ENCODE assay signal across 24 cellular contexts in the genomic region with DNA sequence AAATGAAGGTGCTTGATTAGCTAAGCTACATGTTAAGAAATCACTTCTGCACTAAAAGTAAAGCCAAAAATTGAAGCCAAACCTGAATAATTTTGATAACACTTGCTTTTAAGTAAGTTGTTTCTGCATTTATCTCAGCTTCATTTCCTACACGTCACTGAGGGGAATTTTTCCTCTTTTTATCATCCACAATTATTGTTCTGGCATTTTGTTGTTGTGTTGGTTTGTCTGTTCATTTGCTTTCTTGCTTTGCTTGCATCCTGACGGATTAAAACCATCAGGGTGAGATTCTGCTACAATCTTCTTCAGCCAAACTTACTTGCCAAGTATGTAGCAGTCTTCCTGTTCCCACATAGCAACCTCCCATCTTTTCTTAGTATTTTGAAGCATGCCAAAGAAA. TPM values are rescaled to one million over a fixed set of nuclear protein-coding genes. Genes with fewer than 3 reads are reported as not detected.
DNase-seq lines count a peak whose midpoint lies in the region; ATAC-seq, FAIRE-seq and TF ChIP-seq lines count a peak whose summit lies in the region.
"Had no signal": no experiment of that assay in that cellular context is flagged by ENCODE, and none has a peak within 500 bp of the region (broad histone marks: within the 10 kb centered on the region; RNA-seq: fewer than 3 reads in every experiment).

No MANE protein-coding gene starts in this region.

- 0 out of 2 replicates have a peak, but pooled peaks cover 2% of the 10 kb centered on the region for H3F3A ChIP-seq in GM23338 (replicated peaks; ENCODE audit: low read depth)

- H3K23me2 ChIP-seq in H1 (ENCODE audit: low read depth, low read length) = no peaks in the 10 kb centered on the region

- H2BK120ac ChIP-seq in H1 (replicated peaks; ENCODE audit: low read depth, low read length) = peak overlapping the region; percentile 84

- no peak overlapping the region for H3K56ac ChIP-seq in H1 (replicated peaks; ENCODE audit: insufficient read length, low read depth, low read length)

- no peak overlapping the region for H3K9ac ChIP-seq in H1 (replicated peaks in 1 of 4; ENCODE audit: extremely low read depth in 1 of 4, low read depth in 3 of 4, low read length in 3 of 4)
- H3K9ac ChIP-seq: BLaER1 treated with 17β-estradiol and CSF1 and Interleukin-3, amounts not matched to agents 10 nM and 100 nM had no signal

- CTCF ChIA-PET in H1 (lab: Charles Lee; ENCODE audit: partially characterized antibody) = interaction anchor here (1.5 to 2.6 kb wide), 2 partner anchors 9 to 19 kb away, joined by 5 to 18 read pairs; a partner anchor contains a TSS

- H3K14ac ChIP-seq in H1 (ENCODE audit: insufficient read length) = no peak overlapping the region

- no peaks in the 10 kb centered on the region for H4K20me1 ChIP-seq in GM23338 (replicated peaks; ENCODE audit: insufficient read depth)
- H4K20me1 ChIP-seq in H1 (replicated peaks in 1 of 2; ENCODE audit: control insufficient read depth in 1 of 2, insufficient read depth in 2 of 2, low read length in 2 of 2) = no peaks in the 10 kb centered on the region
- H4K20me1 ChIP-seq: BLaER1 treated with 17β-estradiol and CSF1 and Interleukin-3, amounts not matched to agents 10 nM and 100 nM had no signal

- TF ChIP-seq CTCF in GM23338 (conservative IDR thresholded peaks at IDR 0.05; ENCODE audit: low read depth in 2 of 2) = no peak
- TF ChIP-seq CTCF in H1 (IDR thresholded peaks at IDR 0.05; ENCODE audit: control extremely low read depth in 1 of 3, insufficient read depth in 1 of 3, low read depth in 1 of 3, low read length in 3 of 3) = no peak
- no peak for TF ChIP-seq CTCF in fibroblast of the aortic adventitia (IDR thresholded peaks at IDR 0.05; ENCODE audit: insufficient read depth, low read length)

- TF ChIP-seq EP300 in H1 (IDR thresholded peaks at IDR 0.05; ENCODE audit: borderline replicate concordance in 1 of 2, low read depth in 2 of 2, low read length in 2 of 2) = no peak

- no peak overlapping the region for H3K4me3 Mint-ChIP-seq in GM23338
- no peak overlapping the region for H3K4me3 Mint-ChIP-seq in activated T-cell treated with anti-CD3 and anti-CD28 coated beads, Interleukin-2, amount 50 U/mL, for 72 hours
- H3K4me3 Mint-ChIP-seq: B cell; CD4-positive, alpha-beta T cell; CD8-positive, alpha-beta T cell had no signal

- intact Hi-C loops in left cardiac atrium (cut with DNase I) (no loop called here), Right ventricle myocardium inferior (cut with DNase I) (no loop called here)

- peak overlapping the region; percentile 75; the same call in 1 of the 2 replicates for H2AFZ ChIP-seq in GM23338
- peak overlapping the region; percentile 56; the same call in 1 of the 2 replicates for H2AFZ ChIP-seq in H1 (ENCODE audit: low read length)

- no peak overlapping the region for H2BK12ac ChIP-seq in H1 (ENCODE audit: low read depth, low read length)

- H3K4me1 ChIP-seq in GM23338 (ENCODE audit: insufficient read depth) (peaks cover 45% of the 10 kb centered on the region), H1 (replicated peaks in 1 of 4; ENCODE audit: control insufficient read depth in 3 of 4, insufficient read depth in 4 of 4, low read length in 3 of 4) (peaks cover 0 to 6% (median 0%) of the 10 kb centered on the region in 4 experiments; a peak in 1 of 7 replicates)
- H3K4me1 ChIP-seq: A549 had no signal

- no peak overlapping the region for H2AK5ac ChIP-seq in H1 (ENCODE audit: low read depth, low read length)

- ATAC-seq in left cardiac atrium (peak; percentile 41), Right ventricle myocardium inferior (no peak), GM23338 (no peak), HG02840 (IDR thresholded peaks at IDR 0.05; ENCODE audit: low FRiP score, unreplicated experiment) (no peak), GM21447 (IDR thresholded peaks at IDR 0.05; ENCODE audit: unreplicated experiment) (no peak)
- no peak for ATAC-seq in activated T-cell treated with anti-CD3 and anti-CD28 coated beads, Interleukin-2, amount 50 U/mL, for 72 hours (replicated peaks in 1 of 2)
- ATAC-seq: A549; CD8-positive, alpha-beta T cell had no signal

- H3K27me3 Mint-ChIP-seq in GM23338 (ENCODE audit: insufficient read depth, low read depth, poor library complexity) = peaks cover 3% of the 10 kb centered on the region
- H3K27me3 Mint-ChIP-seq in activated T-cell treated with anti-CD3 and anti-CD28 coated beads, Interleukin-2, amount 50 U/mL, for 72 hours (ENCODE audit: low read depth) = peaks cover 42% of the 10 kb centered on the region
- H3K27me3 Mint-ChIP-seq: B cell had no signal

- H3K36me3 Mint-ChIP-seq in GM23338 (ENCODE audit: low read depth) = peaks cover 6% of the 10 kb centered on the region; the same call in 2 of the 3 replicates
- H3K36me3 Mint-ChIP-seq in activated T-cell treated with anti-CD3 and anti-CD28 coated beads, Interleukin-2, amount 50 U/mL, for 72 hours (ENCODE audit: insufficient read depth in 2 of 2) = peaks cover 0 to 3% of the 10 kb centered on the region in 2 donors
- H3K36me3 Mint-ChIP-seq: CD8-positive, alpha-beta T cell had no signal

- H3K27me3 ChIP-seq in GM23338 (ENCODE audit: insufficient read depth) (no peaks in the 10 kb centered on the region), H1 (replicated peaks in 1 of 4; ENCODE audit: control insufficient read depth in 3 of 4, extremely low read depth in 1 of 4, insufficient read depth in 3 of 4, low read length in 3 of 4) (no peaks in the 10 kb centered on the region)
- H3K27me3 ChIP-seq: BLaER1 treated with 17β-estradiol and CSF1 and Interleukin-3, amounts not matched to agents 10 nM and 100 nM had no signal

- POLR2A ChIA-PET in H1 (lab: Charles Lee; ENCODE audit: partially characterized antibody) = interaction anchor here (1.7 kb wide), 1 partner anchor 9 kb away, joined by 3 read pairs; no protein-coding TSS in a partner anchor

- H3K79me2 ChIP-seq in GM23338 (replicated peaks; ENCODE audit: insufficient read depth) = no peaks in the 10 kb centered on the region
- no peaks in the 10 kb centered on the region for H3K79me2 ChIP-seq in H1 (ENCODE audit: control insufficient read depth in 1 of 2, insufficient read depth in 2 of 2, low read length in 2 of 2)

- H4K8ac ChIP-seq in H1 (ENCODE audit: extremely low read depth, insufficient read depth, low read length) = no peak overlapping the region

- H3K27ac ChIP-seq in GM23338 (ENCODE audit: low read depth) (no peak overlapping the region), H1 (ENCODE audit: low read depth, low read length) (no peak overlapping the region)
- H3K27ac ChIP-seq: 22Rv1; A549; BLaER1 treated with 17β-estradiol and CSF1 and Interleukin-3, amounts not matched to agents 10 nM and 100 nM; C4-2B had no signal

- H3K9me3 Mint-ChIP-seq in GM23338 = peaks cover 11% of the 10 kb centered on the region
- peaks cover 0 to 2% of the 10 kb centered on the region in 2 donors for H3K9me3 Mint-ChIP-seq in activated T-cell treated with anti-CD3 and anti-CD28 coated beads, Interleukin-2, amount 50 U/mL, for 72 hours
- H3K9me3 Mint-ChIP-seq: CD8-positive, alpha-beta T cell had no signal

- H3K4ac ChIP-seq in H1 (replicated peaks; ENCODE audit: insufficient read length, low read depth, low read length) = peak overlapping the region; percentile 33

- no peak overlapping the region for H4K5ac ChIP-seq in H1 (ENCODE audit: insufficient read length, low read depth, low read length)

- H3K4me3 ChIP-seq in GM23338 (no peak overlapping the region), H1 (ENCODE audit: extremely low read depth in 1 of 4, insufficient read depth in 2 of 4, low read depth in 3 of 4, low read length in 4 of 4) (no peak overlapping the region), fibroblast of the aortic adventitia (ENCODE audit: low read depth, low read length) (no peak overlapping the region)
- H3K4me3 ChIP-seq: A549; BLaER1 treated with 17β-estradiol and CSF1 and Interleukin-3, amounts not matched to agents 10 nM and 100 nM had no signal

- no peak overlapping the region for H4K91ac ChIP-seq in H1 (replicated peaks; ENCODE audit: insufficient read length, low read length)

- DNase-seq in left cardiac atrium (no peak), Right ventricle myocardium inferior (ENCODE audit: missing footprints) (no peak), GM23338 (ENCODE audit: low spot score) (no peak), H1 (ENCODE audit: low read depth in 1 of 2, low spot score in 2 of 2) (no peak), fibroblast of the aortic adventitia (ENCODE audit: low read depth) (peak; percentile 61)
- no peak for DNase-seq in activated T-cell treated with anti-CD3 and anti-CD28 coated beads, Interleukin-2, amount 50 U/mL, for 72 hours
- DNase-seq: AML-193; Caco-2; Calu3; CD4-positive, alpha-beta T cell; CD8-positive, alpha-beta T cell; DMS79 treated with DMSO at 0.1 percent for 48 hours; GF-D8 had no signal

- H3K4me2 ChIP-seq in GM23338 = peak overlapping the region; percentile 34; the same call in 1 of the 2 replicates
- no peak overlapping the region; a peak in 1 of 4 replicates for H3K4me2 ChIP-seq in H1 (ENCODE audit: insufficient read depth in 1 of 2, low read depth in 2 of 2, low read length in 2 of 2)
- H3K4me2 ChIP-seq: A549; BLaER1 treated with 17β-estradiol and CSF1 and Interleukin-3, amounts not matched to agents 10 nM and 100 nM had no signal

- no peak overlapping the region for H2BK15ac ChIP-seq in H1 (ENCODE audit: low read length)

- no peak for TF ChIP-seq POLR2A in H1 (IDR thresholded peaks at IDR 0.05; ENCODE audit: control extremely low read depth in 1 of 2, low read depth in 2 of 2, low read length in 2 of 2)

- 71% methylated on average over 2 of the region's 2 CpGs; no CpG with 5 or more reads in 1 of the 2 experiments for WGBS in H1 (ENCODE audit: extremely low coverage in 1 of 2, insufficient coverage in 1 of 2, insufficient read length in 1 of 2, insufficient replicate concordance in 2 of 2, low coverage in 1 of 2, low lambda C conversion rate in 2 of 2, missing lambda C conversion rate in 1 of 2), 2 experiments

- H3K4me1 Mint-ChIP-seq in GM23338 = peaks cover 45% of the 10 kb centered on the region
- peaks cover 7% of the 10 kb centered on the region for H3K4me1 Mint-ChIP-seq in activated T-cell treated with anti-CD3 and anti-CD28 coated beads, Interleukin-2, amount 50 U/mL, for 72 hours (ENCODE audit: low read depth)

- H3K79me1 ChIP-seq in H1 (ENCODE audit: low read depth, low read length) = no peaks in the 10 kb centered on the region

- H3K36me3 ChIP-seq in GM23338 (ENCODE audit: insufficient read depth) = no peaks in the 10 kb centered on the region
- no peaks in the 10 kb centered on the region for H3K36me3 ChIP-seq in H1 (ENCODE audit: control insufficient read depth in 2 of 4, insufficient read depth in 4 of 4, low read length in 3 of 4)
- H3K36me3 ChIP-seq: BLaER1 treated with 17β-estradiol and CSF1 and Interleukin-3, amounts not matched to agents 10 nM and 100 nM had no signal

- no peak overlapping the region for H2BK20ac ChIP-seq in H1 (ENCODE audit: low read length)

- H3K9me2 ChIP-seq in GM23338 (ENCODE audit: insufficient read depth) = no peaks in the 10 kb centered on the region

- FAIRE-seq in H1 (lab: Jason Lieb, UNC) = no peak
- FAIRE-seq: A549, D721Med, G401.6, GM12891, GM19239 had no signal

- no peak for TF ChIP-seq RAD21 in H1 (IDR thresholded peaks at IDR 0.05 in 1 of 2, conservative IDR thresholded peaks at IDR 0.05 in 1 of 2; ENCODE audit: low read depth in 2 of 2, low read length in 2 of 2)

- no peak overlapping the region for H3K27ac Mint-ChIP-seq in GM23338
- no peak overlapping the region for H3K27ac Mint-ChIP-seq in activated T-cell treated with anti-CD3 and anti-CD28 coated beads, Interleukin-2, amount 50 U/mL, for 72 hours
- H3K27ac Mint-ChIP-seq: B cell; CD4-positive, alpha-beta T cell; CD8-positive, alpha-beta T cell had no signal

- no peak overlapping the region for H3K23ac ChIP-seq in H1 (ENCODE audit: insufficient read length)

- H3K9me3 ChIP-seq in H1 (ENCODE audit: insufficient read depth in 2 of 2, low read depth in 1 of 2, low read length in 1 of 2) = 0 out of 4 replicates have a peak, but pooled peaks cover 0 to 2% of the 10 kb centered on the region in 2 experiments
- H3K9me3 ChIP-seq: A549, Caco-2 had no signal

- no peak overlapping the region for H3K18ac ChIP-seq in H1 (ENCODE audit: extremely low read depth, low read length)

- H2BK5ac ChIP-seq in H1 (ENCODE audit: low read depth, low read length) = no peak overlapping the region

RNA-seq across cellular contexts. Expression of a gene that starts 18.0 kb away (rescaled TPM):
- 1 to 10 TPM; 8.5 to 9.9 TPM for total RNA-seq in left cardiac atrium
- total RNA-seq in Right ventricle myocardium inferior = 5.5 TPM
- 42.5 and 44.5 TPM in 2 replicates for total RNA-seq in GM23338 (2014; rRNA removed; shearing (Covaris generic))
- 6.0 and 7.9 TPM in 2 replicates for polyA plus RNA-seq in GM23338 (2016; fragmentation: Nextera tagmentation; extraction: Ambion mirVana)
- 18.1 and 20.1 TPM in 2 replicates for total RNA-seq in H1 (2021; fragmentation: NEBNext Ultra II Directional; extraction: Animal tissue kit (Norgen Biotek cat#: 25700))
- polyA plus RNA-seq in H1 (2011; rRNA removed) = 2.7 and 6.1 TPM in 2 replicates
- 5.6 TPM for polyA plus RNA-seq in H1 (2011; cell fraction: cytosol; rRNA removed)
- polyA plus RNA-seq in H1 (2011; cell fraction: nucleus; rRNA removed) = 5.8 TPM
- polyA plus RNA-seq in H1 (2012, experiment 1 of 2) = 6.0 to 11.6 TPM (median 7.0 TPM) in 4 replicates
- 0.64 TPM for polyA plus RNA-seq in H1 (2012, experiment 2 of 2)
- 9.6 TPM for polyA plus RNA-seq in H1 (2013, experiment 1 of 2)
- polyA plus RNA-seq in H1 (2013, experiment 2 of 2) = 8.6 TPM
- 15.8 and 18.7 TPM in 2 replicates for polyA minus RNA-seq in H1 (2011; rRNA and poly(A)+ RNA removed)
- polyA minus RNA-seq in H1 (2011; cell fraction: cytosol; rRNA and poly(A)+ RNA removed) = 8.8 TPM
- polyA minus RNA-seq in H1 (2011; cell fraction: nucleus; rRNA and poly(A)+ RNA removed) = 27.8 TPM
- total RNA-seq in fibroblast of the aortic adventitia (ENCODE audit: low replicate concordance) = 37.9 and 51.1 TPM in 2 replicates
- 1 to 10 TPM; 8.9 to 9.9 TPM for total RNA-seq in activated T-cell treated with anti-CD3 and anti-CD28 coated beads, Interleukin-2, amount 50 U/mL, for 72 hours

Comparison
In these comparisons a context has a peak if more than half of its experiments do, and no peak if none do; other contexts are left out.
1. ATAC-seq: peak in left cardiac atrium (2 of 2); none in Right ventricle myocardium inferior (single experiment), GM23338 (single experiment), activated T-cell treated with anti-CD3 and anti-CD28 coated beads, Interleukin-2, amount 50 U/mL, for 72 hours (0 of 2), HG02840 (single experiment) and GM21447 (single experiment).